Comparison of ENCODE assay signal across 8 cellular contexts in genomic region chr12:6889775-6890573, GRCh38. TPM values are rescaled to one million over a fixed set of nuclear protein-coding genes. Genes with fewer than 3 reads are reported as not detected.
DNase-seq lines count a peak whose midpoint lies in the region; ATAC-seq and TF ChIP-seq lines count a peak whose summit lies in the region.
"Not testable (repeated sequence)": the region's sequence is repeated elsewhere in the genome, so short reads cannot be mapped to it uniquely, and the experiment has no call there.

No MANE protein-coding gene starts in this region.

- not testable (repeated sequence) for H3K36me3 Mint-ChIP-seq in GM23338 (ENCODE audit: low read depth); activated T-cell treated with anti-CD3 and anti-CD28 coated beads, Interleukin-2, amount 50 U/mL, for 4 hours (ENCODE audit: insufficient read depth); central memory CD8-positive, alpha-beta T cell (ENCODE audit: insufficient read depth); naive thymus-derived CD4-positive, alpha-beta T cell

- CTCF ChIA-PET in Panc1 (lab: Charles Lee); naive thymus-derived CD4-positive, alpha-beta T cell (lab: Charles Lee): not testable (repeated sequence)

- H3K4me1 ChIP-seq in GM23338 (ENCODE audit: insufficient read depth) (peaks cover 40% of the 10 kb centered on the region), left ventricle myocardium inferior (peaks cover 12% of the 10 kb centered on the region), skeletal muscle satellite cell (ENCODE audit: control insufficient read depth, insufficient read depth, low read length) (peaks cover 13% of the 10 kb centered on the region)
- not testable (repeated sequence) for H3K4me1 ChIP-seq in Panc1 (ENCODE audit: control insufficient read depth, insufficient read depth, low read length); naive thymus-derived CD4-positive, alpha-beta T cell (ENCODE audit: control insufficient read depth in 2 of 2, insufficient read depth in 2 of 2, low read length in 2 of 2); vagina

- BruUV-seq in Panc1 (replicated peaks; lab: Mats Ljungman, UMichigan), result not testable (repeated sequence)

- H3F3A ChIP-seq in GM23338 (replicated peaks; ENCODE audit: low read depth), result peaks cover 28% of the 10 kb centered on the region

- H3K4me1 Mint-ChIP-seq in GM23338, result peaks cover 25% of the 10 kb centered on the region
- H3K4me1 Mint-ChIP-seq in activated T-cell treated with anti-CD3 and anti-CD28 coated beads, Interleukin-2, amount 50 U/mL, for 4 hours (ENCODE audit: low read depth); central memory CD8-positive, alpha-beta T cell: not testable (repeated sequence)
- peaks cover 0 to 31% (median 11%) of the 10 kb centered on the region in 7 donors for H3K4me1 Mint-ChIP-seq in naive thymus-derived CD4-positive, alpha-beta T cell

- POLR2A ChIA-PET in Panc1 (lab: Charles Lee), result not testable (repeated sequence)
- POLR2A ChIA-PET in naive thymus-derived CD4-positive, alpha-beta T cell (lab: Charles Lee), result interaction anchor here (0.9 to 4.0 kb wide), 2 partner anchors 17 to 22 kb away, joined by 3 to 70 read pairs; partner anchors contain the start of genes SPSB2 and TPI1

- H3K36me3 ChIP-seq in GM23338 (ENCODE audit: insufficient read depth); Panc1 (ENCODE audit: control insufficient read depth, insufficient read depth, low read length); left ventricle myocardium inferior; naive thymus-derived CD4-positive, alpha-beta T cell (ENCODE audit: control insufficient read depth in 2 of 3, insufficient read depth in 3 of 3, low read length in 3 of 3); skeletal muscle satellite cell (ENCODE audit: insufficient read depth, low read length); vagina: not testable (repeated sequence)

- in situ Hi-C loops in Panc1 (cut with HindIII; ENCODE audit: low pct_unique_long_range_greater_than_20kb, low sequenced_read_pairs), result not testable (repeated sequence)

- H3K9ac ChIP-seq in skeletal muscle satellite cell (ENCODE audit: low read depth, low read length), result peak overlapping the region; percentile 79

- not testable (repeated sequence) for H3K9me2 ChIP-seq in GM23338 (ENCODE audit: insufficient read depth)

- H2AFZ ChIP-seq in GM23338, result not testable (repeated sequence)

- not testable (repeated sequence) for H3K79me2 ChIP-seq in GM23338 (replicated peaks; ENCODE audit: insufficient read depth)

- not testable (repeated sequence) for H3K27me3 ChIP-seq in GM23338 (ENCODE audit: insufficient read depth); Panc1 (ENCODE audit: control insufficient read depth, insufficient read depth, low read length); left ventricle myocardium inferior (ENCODE audit: low read depth); naive thymus-derived CD4-positive, alpha-beta T cell (ENCODE audit: control insufficient read depth in 2 of 2, insufficient read depth in 2 of 2, low read length in 2 of 2); skeletal muscle satellite cell (ENCODE audit: control insufficient read depth, insufficient read depth, low read length); vagina

- not testable (repeated sequence) for TF ChIP-seq POLR2A in vagina (IDR thresholded peaks at IDR 0.05)

- H3K4me2 ChIP-seq in GM23338 (peak overlapping the region; percentile 73), skeletal muscle satellite cell (ENCODE audit: low read length) (peak overlapping the region; percentile 78)

- ATAC-seq in GM23338; Panc1; activated T-cell treated with anti-CD3 and anti-CD28 coated beads, Interleukin-2, amount 50 U/mL, for 4 hours; central memory CD8-positive, alpha-beta T cell (replicated peaks; ENCODE audit: extremely low read depth, poor library complexity, severe bottlenecking); naive thymus-derived CD4-positive, alpha-beta T cell: not testable (repeated sequence)

- TF ChIP-seq CTCF in GM23338 (conservative IDR thresholded peaks at IDR 0.05; ENCODE audit: low read depth in 2 of 2); Panc1 (IDR thresholded peaks at IDR 0.05); left ventricle myocardium inferior (IDR thresholded peaks at IDR 0.05; ENCODE audit: borderline replicate concordance); vagina (IDR thresholded peaks at IDR 0.05): not testable (repeated sequence)

- DNase-seq in GM23338 (ENCODE audit: low spot score), result peak; percentile 33
- DNase-seq in Panc1 (ENCODE audit: low read depth, low spot score); activated T-cell treated with anti-CD3 and anti-CD28 coated beads, Interleukin-2, amount 50 U/mL, for 4 hours; central memory CD8-positive, alpha-beta T cell (ENCODE audit: low spot score in 2 of 2); left ventricle myocardium inferior; naive thymus-derived CD4-positive, alpha-beta T cell; vagina (ENCODE audit: extremely low spot score in 2 of 2): not testable (repeated sequence)

- H3K4me3 Mint-ChIP-seq in GM23338, result peak overlapping the region; percentile 68
- H3K4me3 Mint-ChIP-seq in activated T-cell treated with anti-CD3 and anti-CD28 coated beads, Interleukin-2, amount 50 U/mL, for 4 hours, result peak overlapping the region; percentile 81
- not testable (repeated sequence) for H3K4me3 Mint-ChIP-seq in central memory CD8-positive, alpha-beta T cell
- H3K4me3 Mint-ChIP-seq in naive thymus-derived CD4-positive, alpha-beta T cell, result peak overlapping the region in 9 of 10 donors; percentile 47 to 86 (median 83)

- H3K4me3 ChIP-seq in GM23338, result peak overlapping the region; percentile 46; the same call in 1 of the 2 replicates
- not testable (repeated sequence) for H3K4me3 ChIP-seq in Panc1 (ENCODE audit: low read depth in 2 of 2, low read length in 2 of 2); left ventricle myocardium inferior; naive thymus-derived CD4-positive, alpha-beta T cell (ENCODE audit: low read length); skeletal muscle satellite cell (ENCODE audit: low read length); vagina

- H4K20me1 ChIP-seq in GM23338 (replicated peaks; ENCODE audit: insufficient read depth), result not testable (repeated sequence)

- H3K27ac ChIP-seq in GM23338 (ENCODE audit: low read depth) (peak overlapping the region; percentile 97), Panc1 (ENCODE audit: low read length) (peak overlapping the region; percentile 95), left ventricle myocardium inferior (replicated peaks) (peak overlapping the region; percentile 94), vagina (peak overlapping the region; percentile 93)
- H3K27ac ChIP-seq in naive thymus-derived CD4-positive, alpha-beta T cell (ENCODE audit: low read depth, low read length), result peak overlapping the region; percentile 86

- not testable (repeated sequence) for H3K9me3 Mint-ChIP-seq in GM23338; activated T-cell treated with anti-CD3 and anti-CD28 coated beads, Interleukin-2, amount 50 U/mL, for 4 hours; central memory CD8-positive, alpha-beta T cell; naive thymus-derived CD4-positive, alpha-beta T cell

- intact Hi-C loops in Panc1 (cut with micrococcal nuclease; ENCODE audit: unreplicated experiment); left ventricle myocardium inferior (cut with micrococcal nuclease); naive thymus-derived CD4-positive, alpha-beta T cell (cut with micrococcal nuclease); vagina (cut with DNase I): not testable (repeated sequence)

- H3K9me3 ChIP-seq in Panc1 (ENCODE audit: control insufficient read depth, insufficient read depth, low read depth, low read length); left ventricle myocardium inferior (replicated peaks); naive thymus-derived CD4-positive, alpha-beta T cell (ENCODE audit: control insufficient read depth in 2 of 3, low read length in 3 of 3); skeletal muscle satellite cell (replicated peaks; ENCODE audit: low read length); vagina: not testable (repeated sequence)

- peaks cover 18% of the 10 kb centered on the region for H3K27me3 Mint-ChIP-seq in GM23338 (ENCODE audit: insufficient read depth, low read depth, poor library complexity)
- H3K27me3 Mint-ChIP-seq in activated T-cell treated with anti-CD3 and anti-CD28 coated beads, Interleukin-2, amount 50 U/mL, for 4 hours (ENCODE audit: low read depth); central memory CD8-positive, alpha-beta T cell; naive thymus-derived CD4-positive, alpha-beta T cell: not testable (repeated sequence)

- peak overlapping the region; percentile 100 for H3K27ac Mint-ChIP-seq in GM23338
- H3K27ac Mint-ChIP-seq in central memory CD8-positive, alpha-beta T cell (ENCODE audit: low read depth), result peak overlapping the region; percentile 82
- peak overlapping the region in 8 of 9 donors; percentile 25 to 94 (median 89) for H3K27ac Mint-ChIP-seq in naive thymus-derived CD4-positive, alpha-beta T cell

RNA-seq across cellular contexts. Expression of gene LRRC23, which starts 14.6 kb away (rescaled TPM):
- 2.5 and 9.1 TPM in 2 replicates for total RNA-seq in GM23338 (2014; rRNA removed; shearing (Covaris generic))
- 2.4 and 2.9 TPM in 2 replicates for polyA plus RNA-seq in GM23338 (2016; fragmentation: Nextera tagmentation; extraction: Ambion mirVana)
- 6.5 TPM for total RNA-seq in Panc1 (2021; ENCODE audit: unreplicated experiment)
- polyA plus RNA-seq in Panc1 (2012; ENCODE audit: insufficient read length), result 8.2 TPM
- 1 to 10 TPM; 2.1 to 3.0 (median 3.0) TPM for total RNA-seq in activated T-cell treated with anti-CD3 and anti-CD28 coated beads, Interleukin-2, amount 50 U/mL, for 4 hours
- 11.6 TPM for total RNA-seq in left ventricle myocardium inferior
- total RNA-seq in naive thymus-derived CD4-positive, alpha-beta T cell, result 10 to 100 TPM in 1 of 5 experiments, 1 to 10 TPM in 4; 6.6 to 12.1 (median 7.3) TPM
- polyA plus RNA-seq in naive thymus-derived CD4-positive, alpha-beta T cell, result 1 to 10 TPM; 4.5 to 5.4 TPM
- total RNA-seq in skeletal muscle satellite cell (2012; rRNA removed), result 2.6 and 4.1 TPM in 2 replicates
- total RNA-seq in vagina, result 8.6 TPM

RNA-seq across cellular contexts. Expression of gene SPSB2, which starts 16.9 kb away (rescaled TPM):
- 7.6 and 13.1 TPM in 2 replicates for total RNA-seq in GM23338 (2014; rRNA removed; shearing (Covaris generic))
- 8.2 and 10.4 TPM in 2 replicates for polyA plus RNA-seq in GM23338 (2016; fragmentation: Nextera tagmentation; extraction: Ambion mirVana)
- 11.6 TPM for total RNA-seq in Panc1 (2021; ENCODE audit: unreplicated experiment)
- 10.6 TPM for polyA plus RNA-seq in Panc1 (2012; ENCODE audit: insufficient read length)
- total RNA-seq in activated T-cell treated with anti-CD3 and anti-CD28 coated beads, Interleukin-2, amount 50 U/mL, for 4 hours, result 1 to 10 TPM; 5.6 to 8.5 (median 6.7) TPM
- total RNA-seq in left ventricle myocardium inferior, result 3.2 TPM
- total RNA-seq in naive thymus-derived CD4-positive, alpha-beta T cell, result 10 to 100 TPM in 3 of 5 experiments, 1 to 10 TPM in 2; 5.1 to 20.2 (median 11.2) TPM
- polyA plus RNA-seq in naive thymus-derived CD4-positive, alpha-beta T cell, result 10 to 100 TPM; 10.8 to 14.5 TPM
- 3.3 and 3.7 TPM in 2 replicates for total RNA-seq in skeletal muscle satellite cell (2012; rRNA removed)
- 3.2 TPM for total RNA-seq in vagina

RNA-seq across cellular contexts. Expression of gene TPI1, which starts 22.6 kb away (rescaled TPM):
- 731 and 822 TPM in 2 replicates for total RNA-seq in GM23338 (2014; rRNA removed; shearing (Covaris generic))
- 737 and 748 TPM in 2 replicates for polyA plus RNA-seq in GM23338 (2016; fragmentation: Nextera tagmentation; extraction: Ambion mirVana)
- total RNA-seq in Panc1 (2021; ENCODE audit: unreplicated experiment) (693 TPM), left ventricle myocardium inferior (753 TPM), vagina (274 TPM)
- polyA plus RNA-seq in Panc1 (2012; ENCODE audit: insufficient read length), result 1,013 TPM
- total RNA-seq in activated T-cell treated with anti-CD3 and anti-CD28 coated beads, Interleukin-2, amount 50 U/mL, for 4 hours, result 1,000 to 10,000 TPM; 1,135 to 1,217 (median 1,169) TPM
- total RNA-seq in naive thymus-derived CD4-positive, alpha-beta T cell, result 1,000 to 10,000 TPM in 1 of 5 experiments, 100 to 1,000 TPM in 3, 10 to 100 TPM in 1; 89.7 to 1,293 (median 134) TPM
- polyA plus RNA-seq in naive thymus-derived CD4-positive, alpha-beta T cell, result 100 to 1,000 TPM; 330 to 435 TPM
- total RNA-seq in skeletal muscle satellite cell (2012; rRNA removed), result 1,326 and 1,327 TPM in 2 replicates

RNA-seq across cellular contexts. Expression of gene ENO2, which starts 24.4 kb away (rescaled TPM):
- 50.8 and 53.5 TPM in 2 replicates for total RNA-seq in GM23338 (2014; rRNA removed; shearing (Covaris generic))
- polyA plus RNA-seq in GM23338 (2016; fragmentation: Nextera tagmentation; extraction: Ambion mirVana), result 43.5 and 50.0 TPM in 2 replicates
- 33.5 TPM for total RNA-seq in Panc1 (2021; ENCODE audit: unreplicated experiment)
- polyA plus RNA-seq in Panc1 (2012; ENCODE audit: insufficient read length), result 70.3 TPM
- total RNA-seq in activated T-cell treated with anti-CD3 and anti-CD28 coated beads, Interleukin-2, amount 50 U/mL, for 4 hours, result 10 to 100 TPM; 83.5 to 97.4 (median 85.2) TPM
- total RNA-seq in left ventricle myocardium inferior, result 14.8 TPM
- 100 to 1,000 TPM in 3 of 5 experiments, 10 to 100 TPM in 2; 65.3 to 193 (median 178) TPM for total RNA-seq in naive thymus-derived CD4-positive, alpha-beta T cell
- 10 to 100 TPM; 22.5 to 31.0 TPM for polyA plus RNA-seq in naive thymus-derived CD4-positive, alpha-beta T cell
- 13.4 and 28.6 TPM in 2 replicates for total RNA-seq in skeletal muscle satellite cell (2012; rRNA removed)
- total RNA-seq in vagina, result 20.1 TPM

RNA-seq across cellular contexts. Expression of gene ATN1, which starts 37.8 kb away (rescaled TPM):
- total RNA-seq in GM23338 (2014; rRNA removed; shearing (Covaris generic)), result 49.6 and 52.8 TPM in 2 replicates
- polyA plus RNA-seq in GM23338 (2016; fragmentation: Nextera tagmentation; extraction: Ambion mirVana), result 27.2 and 29.5 TPM in 2 replicates
- 82.3 TPM for total RNA-seq in Panc1 (2021; ENCODE audit: unreplicated experiment)
- polyA plus RNA-seq in Panc1 (2012; ENCODE audit: insufficient read length), result 95.7 TPM
- 10 to 100 TPM; 65.8 to 73.9 (median 70.7) TPM for total RNA-seq in activated T-cell treated with anti-CD3 and anti-CD28 coated beads, Interleukin-2, amount 50 U/mL, for 4 hours
- total RNA-seq in left ventricle myocardium inferior, result 71.4 TPM
- 10 to 100 TPM; 29.5 to 42.2 (median 34.4) TPM for total RNA-seq in naive thymus-derived CD4-positive, alpha-beta T cell
- 1 to 10 TPM in 1 of 2 donors, under 1 TPM in 1; 0.95 to 2.0 TPM for polyA plus RNA-seq in naive thymus-derived CD4-positive, alpha-beta T cell
- 7.6 and 10.1 TPM in 2 replicates for total RNA-seq in skeletal muscle satellite cell (2012; rRNA removed)
- total RNA-seq in vagina, result 92.1 TPM
